ENCODE assay signal across 13 cellular contexts in genomic region chr20:31426891-31427551, GRCh38. TPM values are rescaled to one million over a fixed set of nuclear protein-coding genes. Genes with fewer than 3 reads are reported as not detected.
DNase-seq lines count a peak whose midpoint lies in the region; ATAC-seq and TF ChIP-seq lines count a peak whose summit lies in the region.
"Not testable (repeated sequence)": the region's sequence is repeated elsewhere in the genome, so short reads cannot be mapped to it uniquely, and the experiment has no call there.
"Had no signal": no experiment of that assay in that cellular context is flagged by ENCODE, and none has a peak within 500 bp of the region (broad histone marks: within the 10 kb centered on the region; RNA-seq: fewer than 3 reads in every experiment).

No MANE protein-coding gene starts in this region.

- not testable (repeated sequence) for H3K27me3 Mint-ChIP-seq in glutamatergic neuron (ENCODE audit: unreplicated experiment)
- peaks cover 18% of the 10 kb centered on the region for H3K27me3 Mint-ChIP-seq in stimulated activated naive CD8-positive, alpha-beta T cell treated with anti-CD3 and anti-CD28 coated beads, Interleukin-15, amount 100 ng/mL, for 72 hours

- DNase-seq in glutamatergic neuron, result peak; percentile 34
- not testable (repeated sequence) for DNase-seq in stimulated activated naive CD8-positive, alpha-beta T cell treated with anti-CD3 and anti-CD28 coated beads, Interleukin-15, amount 100 ng/mL, for 72 hours

- peaks cover 15% of the 10 kb centered on the region for H3K9me3 Mint-ChIP-seq in glutamatergic neuron (ENCODE audit: unreplicated experiment)
- not testable (repeated sequence) for H3K9me3 Mint-ChIP-seq in stimulated activated naive CD8-positive, alpha-beta T cell treated with anti-CD3 and anti-CD28 coated beads, Interleukin-15, amount 100 ng/mL, for 72 hours

- H3K4me1 Mint-ChIP-seq in glutamatergic neuron (ENCODE audit: low read depth, unreplicated experiment); stimulated activated naive CD8-positive, alpha-beta T cell treated with anti-CD3 and anti-CD28 coated beads, Interleukin-15, amount 100 ng/mL, for 72 hours: not testable (repeated sequence)

- not testable (repeated sequence) for TF ChIP-seq CTCF in glutamatergic neuron (IDR thresholded peaks at IDR 0.05; ENCODE audit: partially characterized antibody, unreplicated experiment)

- not testable (repeated sequence) for H3K4me3 Mint-ChIP-seq in glutamatergic neuron (ENCODE audit: unreplicated experiment); stimulated activated naive CD8-positive, alpha-beta T cell treated with anti-CD3 and anti-CD28 coated beads, Interleukin-15, amount 100 ng/mL, for 72 hours

- not testable (repeated sequence) for H3K27ac Mint-ChIP-seq in glutamatergic neuron (ENCODE audit: unreplicated experiment); stimulated activated naive CD8-positive, alpha-beta T cell treated with anti-CD3 and anti-CD28 coated beads, Interleukin-15, amount 100 ng/mL, for 72 hours

- ATAC-seq in stimulated activated naive CD8-positive, alpha-beta T cell treated with anti-CD3 and anti-CD28 coated beads, Interleukin-15, amount 100 ng/mL, for 72 hours, result peak; percentile 74

- H3K36me3 Mint-ChIP-seq in glutamatergic neuron (ENCODE audit: unreplicated experiment), result not testable (repeated sequence)

RNA-seq across cellular contexts. Expression of gene DEFB123, which starts 13.4 kb away (rescaled TPM):
- total RNA-seq in glutamatergic neuron (ENCODE audit: unreplicated experiment), result not detected
- total RNA-seq: A172; A673; B cell; Caco-2; Calu3; CD4-positive, alpha-beta memory T cell; CD4-positive, alpha-beta T cell; CD4-positive, CD25-positive, alpha-beta regulatory T cell; CD8-positive, alpha-beta memory T cell; CD8-positive, alpha-beta T cell; Daoy had no signal

RNA-seq across cellular contexts. Expression of gene DEFB121, which starts 21.0 kb away (rescaled TPM):
- not detected for total RNA-seq in glutamatergic neuron (ENCODE audit: unreplicated experiment)
- total RNA-seq: A172; A673; B cell; Caco-2; Calu3; CD4-positive, alpha-beta memory T cell; CD4-positive, alpha-beta T cell; CD4-positive, CD25-positive, alpha-beta regulatory T cell; CD8-positive, alpha-beta memory T cell; CD8-positive, alpha-beta T cell; Daoy had no signal

RNA-seq across cellular contexts. Expression of gene DEFB119, which starts 36.6 kb away (rescaled TPM):
- total RNA-seq in glutamatergic neuron (ENCODE audit: unreplicated experiment), result not detected
- total RNA-seq: A172; A673; B cell; Caco-2; Calu3; CD4-positive, alpha-beta memory T cell; CD4-positive, alpha-beta T cell; CD4-positive, CD25-positive, alpha-beta regulatory T cell; CD8-positive, alpha-beta memory T cell; CD8-positive, alpha-beta T cell; Daoy had no signal

RNA-seq across cellular contexts. Expression of gene DEFB124, which starts 47.9 kb away (rescaled TPM):
- total RNA-seq in glutamatergic neuron (ENCODE audit: unreplicated experiment), result not detected
- total RNA-seq: A172; A673; B cell; Caco-2; Calu3; CD4-positive, alpha-beta memory T cell; CD4-positive, alpha-beta T cell; CD4-positive, CD25-positive, alpha-beta regulatory T cell; CD8-positive, alpha-beta memory T cell; CD8-positive, alpha-beta T cell; Daoy had no signal

RNA-seq across cellular contexts. Expression of gene REM1, which starts 48.1 kb away (rescaled TPM):
- total RNA-seq in glutamatergic neuron (ENCODE audit: unreplicated experiment), result 2.8 TPM
- total RNA-seq: A172; A673; B cell; Caco-2; Calu3; CD4-positive, alpha-beta memory T cell; CD4-positive, alpha-beta T cell; CD4-positive, CD25-positive, alpha-beta regulatory T cell; CD8-positive, alpha-beta memory T cell; CD8-positive, alpha-beta T cell; Daoy had no signal
